36 cellular contexts compared by ENCODE assay signal in genomic region chr7:134571101-134571500, GRCh38. TPM values are rescaled to one million over a fixed set of nuclear protein-coding genes. Genes with fewer than 3 reads are reported as not detected.
"Had no signal": no experiment of that assay in that cellular context is flagged by ENCODE, and none has a peak within 500 bp of the region (broad histone marks: within the 10 kb centered on the region; RNA-seq: fewer than 3 reads in every experiment).

No MANE protein-coding gene starts in this region.

- H3K4me3 ChIP-seq: MG63 had no signal

- H3K4me2 ChIP-seq: KMS-11 had no signal

- H3K9me3 ChIP-seq: MG63 had no signal

- H3K27ac ChIP-seq: KMS-11 had no signal

- H3K36me3 ChIP-seq: MG63 had no signal

- H3K27me3 ChIP-seq: MG63 had no signal

- DNase-seq: Karpas-422, Kasumi-1, KBM-7, KG1, MG63, MM.1S, MV-4-11, NCI-H1048, NCI-H1092, NCI-H1092 treated with DMSO at 0.1 percent for 48 hours, NCI-H1105, NCI-H1105 treated with DMSO at 0.1 percent for 48 hours, NCI-H1417, NCI-H1417 treated with DMSO at 0.1 percent for 48 hours, NCI-H1436, NCI-H1436 treated with DMSO at 0.1 percent for 48 hours, NCI-H146, NCI-H1694, NCI-H1694 treated with DMSO at 0.1 percent for 48 hours, NCI-H187, NCI-H187 treated with DMSO at 0.1 percent for 48 hours, NCI-H1930, NCI-H2029, NCI-H2029 treated with DMSO at 0.1 percent for 48 hours, NCI-H2081, NCI-H2081 treated with DMSO at 0.1 percent for 48 hours, NCI-H2107, NCI-H2171, NCI-H2171 treated with DMSO at 0.1 percent for 48 hours, NCI-H2227 treated with DMSO at 0.1 percent for 48 hours, NCI-H226, NCI-H345, NCI-H446, NCI-H446 treated with DMSO at 0.1 percent for 48 hours had no signal

RNA-seq across cellular contexts. Expression of gene AKR1B15, which starts 22.2 kb away (rescaled TPM):
- total RNA-seq: MCF 10A had no signal
